ENCODE assay signal across 20 cellular contexts in genomic region chr2:15293262-15293937, GRCh38.
DNase-seq lines count a peak whose midpoint lies in the region; ATAC-seq and TF ChIP-seq lines count a peak whose summit lies in the region.
"Had no signal": no experiment of that assay in that cellular context is flagged by ENCODE, and none has a peak within 500 bp of the region (broad histone marks: within the 10 kb centered on the region; RNA-seq: fewer than 3 reads in every experiment).

No MANE protein-coding gene starts in this region.

- CTCF ChIA-PET in CD8-positive, alpha-beta memory T cell (lab: Charles Lee), result no interaction called here
- CTCF ChIA-PET in activated CD8-positive, alpha-beta T cell treated with anti-CD3 and anti-CD28 coated beads for 36 hours (lab: Charles Lee), result no interaction called here

- H3K27me3 ChIP-seq in CD8-positive, alpha-beta memory T cell (ENCODE audit: insufficient read depth, low read length, poor library complexity, severe bottlenecking), result no peaks in the 10 kb centered on the region
- H3K27me3 ChIP-seq: stomach had no signal

- H3K27ac ChIP-seq in CD8-positive, alpha-beta memory T cell (ENCODE audit: low read depth, low read length), result no peak overlapping the region
- H3K27ac ChIP-seq: stomach, VCaP had no signal

- no peaks in the 10 kb centered on the region for H3K9me3 Mint-ChIP-seq in brain
- no peaks in the 10 kb centered on the region for H3K9me3 Mint-ChIP-seq in CD8-positive, alpha-beta memory T cell
- H3K9me3 Mint-ChIP-seq in activated CD8-positive, alpha-beta T cell treated with anti-CD3 and anti-CD28 coated beads for 36 hours, result no peaks in the 10 kb centered on the region
- H3K9me3 Mint-ChIP-seq: activated naive CD4-positive, alpha-beta T cell treated with anti-CD3 and anti-CD28 coated beads for 36 hours; CD4-positive, alpha-beta T cell had no signal

- peak; percentile 72 for ATAC-seq in GM18505 (IDR thresholded peaks at IDR 0.05; ENCODE audit: unreplicated experiment)
- peak; percentile 76 for ATAC-seq in GM21381 (IDR thresholded peaks at IDR 0.05; ENCODE audit: unreplicated experiment)
- peak; percentile 84 for ATAC-seq in HG03064 (IDR thresholded peaks at IDR 0.05; ENCODE audit: low read depth, unreplicated experiment)
- ATAC-seq in activated CD8-positive, alpha-beta T cell treated with anti-CD3 and anti-CD28 coated beads for 36 hours, result no peak
- ATAC-seq: activated CD8-positive, alpha-beta memory T cell treated with anti-CD3 and anti-CD28 coated beads, Interleukin-2, amount 10 ng/mL, durations not matched to agents 7 days and 5 days; PC-3 had no signal

- H3K4me3 Mint-ChIP-seq in brain, result no peak overlapping the region
- H3K4me3 Mint-ChIP-seq in CD8-positive, alpha-beta memory T cell, result no peak overlapping the region
- H3K4me3 Mint-ChIP-seq in activated CD8-positive, alpha-beta T cell treated with anti-CD3 and anti-CD28 coated beads for 36 hours, result no peak overlapping the region
- H3K4me3 Mint-ChIP-seq: activated CD8-positive, alpha-beta memory T cell treated with anti-CD3 and anti-CD28 coated beads, Interleukin-2, amount 10 ng/mL, durations not matched to agents 7 days and 5 days; activated naive CD4-positive, alpha-beta T cell treated with anti-CD3 and anti-CD28 coated beads for 36 hours; CD4-positive, alpha-beta T cell had no signal

- H3K9me3 ChIP-seq in CD8-positive, alpha-beta memory T cell (ENCODE audit: low read length), result no peaks in the 10 kb centered on the region
- H3K9me3 ChIP-seq: SK-N-SH, stomach had no signal

- TF ChIP-seq CTCF in brain (conservative IDR thresholded peaks at IDR 0.05), result no peak
- no peak for TF ChIP-seq CTCF in activated CD8-positive, alpha-beta T cell treated with anti-CD3 and anti-CD28 coated beads for 36 hours (IDR thresholded peaks at IDR 0.05)

- H3K36me3 Mint-ChIP-seq in brain, result peaks cover 45% of the 10 kb centered on the region
- H3K36me3 Mint-ChIP-seq in CD8-positive, alpha-beta memory T cell, result peaks cover 31 to 74% (median 34%) of the 10 kb centered on the region in 3 donors
- peaks cover 26% of the 10 kb centered on the region for H3K36me3 Mint-ChIP-seq in activated CD8-positive, alpha-beta T cell treated with anti-CD3 and anti-CD28 coated beads for 36 hours (ENCODE audit: low read depth)

- DNase-seq in MV-4-11 (lab: John Stamatoyannopoulos, UW), result no peak
- DNase-seq in inferior parietal cortex (ENCODE audit: extremely low spot score), result no peak
- DNase-seq in CD8-positive, alpha-beta memory T cell, result no peak
- no peak for DNase-seq in activated CD8-positive, alpha-beta T cell treated with anti-CD3 and anti-CD28 coated beads for 36 hours
- DNase-seq: activated CD8-positive, alpha-beta memory T cell treated with anti-CD3 and anti-CD28 coated beads, Interleukin-2, amount 10 ng/mL, durations not matched to agents 7 days and 5 days; activated naive CD4-positive, alpha-beta T cell treated with anti-CD3 and anti-CD28 coated beads for 36 hours; CD4-positive, alpha-beta T cell; GOT3; NCI-H1417; NCI-H345; occipital lobe; PC-3; SK-N-SH; stomach had no signal

- peaks cover 6% of the 10 kb centered on the region for H3K36me3 ChIP-seq in CD8-positive, alpha-beta memory T cell (ENCODE audit: insufficient read depth, low read length)

- intact Hi-C loops in activated CD8-positive, alpha-beta T cell treated with anti-CD3 and anti-CD28 coated beads for 36 hours (cut with micrococcal nuclease), result no loop called here

- TF ChIP-seq POLR2A in GM18505 (IDR thresholded peaks at IDR 0.05; ENCODE audit: borderline replicate concordance, extremely low read depth, insufficient read depth, insufficient read length), result no peak

- H3K4me1 Mint-ChIP-seq in brain, result peaks cover 23% of the 10 kb centered on the region
- H3K4me1 Mint-ChIP-seq in CD8-positive, alpha-beta memory T cell, result no peaks in the 10 kb centered on the region
- peaks cover under 1% of the 10 kb centered on the region for H3K4me1 Mint-ChIP-seq in activated CD8-positive, alpha-beta T cell treated with anti-CD3 and anti-CD28 coated beads for 36 hours (ENCODE audit: low read depth)
- H3K4me1 Mint-ChIP-seq: activated CD8-positive, alpha-beta memory T cell treated with anti-CD3 and anti-CD28 coated beads, Interleukin-2, amount 10 ng/mL, durations not matched to agents 7 days and 5 days had no signal

- H3K4me3 ChIP-seq in CD8-positive, alpha-beta memory T cell (ENCODE audit: low read length), result no peak overlapping the region
- H3K4me3 ChIP-seq: smooth muscle cell, stomach had no signal

- H3K27me3 Mint-ChIP-seq in brain, result no peaks in the 10 kb centered on the region
- no peaks in the 10 kb centered on the region for H3K27me3 Mint-ChIP-seq in CD8-positive, alpha-beta memory T cell
- no peaks in the 10 kb centered on the region for H3K27me3 Mint-ChIP-seq in activated CD8-positive, alpha-beta T cell treated with anti-CD3 and anti-CD28 coated beads for 36 hours
- H3K27me3 Mint-ChIP-seq: activated CD8-positive, alpha-beta memory T cell treated with anti-CD3 and anti-CD28 coated beads, Interleukin-2, amount 10 ng/mL, durations not matched to agents 7 days and 5 days; CD4-positive, alpha-beta T cell had no signal

- no peaks in the 10 kb centered on the region for H3K4me1 ChIP-seq in CD8-positive, alpha-beta memory T cell (ENCODE audit: insufficient read depth, low read length)
- H3K4me1 ChIP-seq: stomach had no signal

- POLR2A ChIA-PET in CD8-positive, alpha-beta memory T cell (lab: Charles Lee), result no interaction called here
- POLR2A ChIA-PET in activated CD8-positive, alpha-beta T cell treated with anti-CD3 and anti-CD28 coated beads for 36 hours (lab: Charles Lee), result no interaction called here

- H3K27ac Mint-ChIP-seq in brain, result peak overlapping the region in 3 of 5 experiments; percentile 1 to 58 (median 52)
- no peak overlapping the region for H3K27ac Mint-ChIP-seq in CD8-positive, alpha-beta memory T cell
- H3K27ac Mint-ChIP-seq in activated CD8-positive, alpha-beta T cell treated with anti-CD3 and anti-CD28 coated beads for 36 hours, result no peak overlapping the region
- H3K27ac Mint-ChIP-seq: activated CD8-positive, alpha-beta memory T cell treated with anti-CD3 and anti-CD28 coated beads, Interleukin-2, amount 10 ng/mL, durations not matched to agents 7 days and 5 days; activated naive CD4-positive, alpha-beta T cell treated with anti-CD3 and anti-CD28 coated beads for 36 hours; CD4-positive, alpha-beta T cell had no signal

Comparison
In these comparisons a context has a peak if more than half of its experiments do, and no peak if none do; other contexts are left out.
1. H3K27ac Mint-ChIP-seq: peak in brain (3 of 5); none in CD8-positive, alpha-beta memory T cell (0 of 8) and activated CD8-positive, alpha-beta T cell treated with anti-CD3 and anti-CD28 coated beads for 36 hours (single experiment).